ENCODE assay signal across 8 cellular contexts in genomic region chr12:64222011-64222765, GRCh38. TPM values are rescaled to one million over a fixed set of nuclear protein-coding genes. Genes with fewer than 3 reads are reported as not detected.
DNase-seq lines count a peak whose midpoint lies in the region; ATAC-seq and TF ChIP-seq lines count a peak whose summit lies in the region.

TSS of gene KICS2 (minus strand) at chr12:64222296. CDS start at chr12:64222237, 59 bp downstream.

- peak within 1 kb of the TSS; percentile 92; the same call in 1 of the 2 replicates for H2BK20ac ChIP-seq in IMR-90 (ENCODE audit: low read depth, low read length)

- H4K91ac ChIP-seq in IMR-90 (ENCODE audit: insufficient read depth, low read depth, low read length), result peak within 1 kb of the TSS; percentile 81

- no peaks in the 10 kb centered on the region; the same call in 1 of the 2 replicates for H3K4me1 ChIP-seq in IMR-90 (ENCODE audit: control insufficient read depth, insufficient read depth, low read length)
- peaks cover 24% of the 10 kb centered on the region for H3K4me1 ChIP-seq in OCI-LY7 (ENCODE audit: insufficient read depth, low read length, poor library complexity, severe bottlenecking)

- peak within 1 kb of the TSS; percentile 32 to 93 for H4K8ac ChIP-seq in IMR-90 (ENCODE audit: low read depth in 2 of 2, low read length in 2 of 2)

- CTCF ChIA-PET in IMR-90 (lab: Yijun Ruan, JAX), result interaction anchor here (0.6 to 1.1 kb wide), 3 partner anchors 28 to 217 kb away, joined by 3 read pairs; no protein-coding TSS in a partner anchor
- CTCF ChIA-PET in OCI-LY7 (lab: Charles Lee; ENCODE audit: unreplicated experiment), result no interaction called here

- peak within 1 kb of the TSS; percentile 97 for H2AK9ac ChIP-seq in IMR-90 (replicated peaks; ENCODE audit: low read depth, low read length, poor library complexity)

- POLR2A ChIA-PET in IMR-90 (lab: Charles Lee; ENCODE audit: unreplicated experiment), result interaction anchor here (0.6 kb wide), 1 partner anchor 164 kb away, joined by 3 read pairs; no protein-coding TSS in a partner anchor
- POLR2A ChIA-PET in OCI-LY7 (lab: Charles Lee), result interaction anchor here (0.5 to 0.7 kb wide), 3 partner anchors 166 to 1908 kb away, joined by 3 to 4 read pairs (median 3); partner anchors contain the start of gene LLPH

- H2AK5ac ChIP-seq in IMR-90 (ENCODE audit: low read depth, low read length), result peak within 1 kb of the TSS; percentile 76

- H3K9ac ChIP-seq in IMR-90 (ENCODE audit: low read depth, low read length), result peak within 1 kb of the TSS; percentile 71

- in situ Hi-C loops in IMR-90 (cut with MboI; ENCODE audit: low sequenced_read_pairs), result no loop called here

- BruUV-seq in IMR-90 (replicated peaks; lab: Mats Ljungman, UMichigan) (no TSS peak), OCI-LY7 (replicated peaks; lab: Mats Ljungman, UMichigan) (no TSS peak)

- H3K79me1 ChIP-seq in IMR-90 (ENCODE audit: low read depth in 1 of 2, low read length in 2 of 2), result peaks cover 2 to 17% of the 10 kb centered on the region in 2 experiments; a peak in 3 of 4 replicates

- H3K14ac ChIP-seq in IMR-90 (replicated peaks; ENCODE audit: low read depth, low read length), result peak within 1 kb of the TSS; percentile 96

- peak within 1 kb of the TSS; percentile 79; the same call in 2 of the 3 replicates for H2BK15ac ChIP-seq in IMR-90 (ENCODE audit: low read depth, low read length)

- DNase-seq in DMS153 (lab: John Stamatoyannopoulos, UW), result peak; percentile 86
- peak; percentile 93 for DNase-seq in IMR-90
- DNase-seq in OCI-LY7 (ENCODE audit: low spot score), result peak; percentile 96
- peak; percentile 91 for DNase-seq in activated T-cell treated with anti-CD3 and anti-CD28 coated beads for 4 hours
- peak; percentile 59 for DNase-seq in epithelial cell of proximal tubule (ENCODE audit: low read depth)
- peak; percentile 94 for DNase-seq in mucosa of gallbladder (ENCODE audit: low spot score)
- peak; percentile 84 for DNase-seq in stimulated activated CD8-positive, alpha-beta memory T cell treated with anti-CD3 and anti-CD28 coated beads, Interleukin-4, amount 100 ng/mL, for 24 hours (ENCODE audit: low read depth)

- H3K9me1 ChIP-seq in IMR-90 (ENCODE audit: insufficient read depth, low read length), result peaks cover 3% of the 10 kb centered on the region; the same call in 1 of the 2 replicates

- 1% methylated on average over 46 of the region's 56 CpGs; no CpG with 5 or more reads in 1 of the 2 experiments for WGBS in IMR-90 (ENCODE audit: extremely low coverage in 2 of 2, insufficient read length in 1 of 2), 2 experiments

- intact Hi-C loops in IMR-90 (cut with micrococcal nuclease) (loop anchor here (10.0 kb wide), 2 partner anchors 107 to 1933 kb away; no protein-coding TSS in a partner anchor), OCI-LY7 (cut with micrococcal nuclease; ENCODE audit: unreplicated experiment) (loop anchor here (2.0 kb wide), 1 partner anchor 183 kb away; the partner anchor contains the start of gene XPOT)

- 0 out of 2 replicates have a peak, but pooled peaks have one; percentile 2 for TF ChIP-seq CTCF in IMR-90 (conservative IDR thresholded peaks at IDR 0.05; ENCODE audit: low read depth, low read length)
- TF ChIP-seq CTCF in OCI-LY7 (conservative IDR thresholded peaks at IDR 0.05; ENCODE audit: low read length), result no peak
- TF ChIP-seq CTCF in epithelial cell of proximal tubule (conservative IDR thresholded peaks at IDR 0.05; ENCODE audit: low read depth, low read length), result no peak

- H3K36me3 ChIP-seq in IMR-90 (ENCODE audit: control insufficient read depth, insufficient read depth, low read length) (no peaks in the 10 kb centered on the region), OCI-LY7 (ENCODE audit: insufficient read depth, low read length) (no peaks in the 10 kb centered on the region)

- peak within 1 kb of the TSS; percentile 87 for H4K5ac ChIP-seq in IMR-90 (ENCODE audit: low read depth, low read length)

- no peaks in the 10 kb centered on the region for H3K27me3 ChIP-seq in IMR-90 (ENCODE audit: control insufficient read depth, insufficient read depth, low read length)

- peak within 1 kb of the TSS; percentile 56 for H3K18ac ChIP-seq in IMR-90 (ENCODE audit: low read depth, low read length)

- H3K4me2 ChIP-seq in IMR-90 (ENCODE audit: low read depth, low read length) (peak within 1 kb of the TSS; percentile 91), OCI-LY7 (ENCODE audit: low read length) (peak within 1 kb of the TSS; percentile 85)

- no peaks in the 10 kb centered on the region for H3K9me2 ChIP-seq in OCI-LY7 (ENCODE audit: insufficient read depth, low read length)

- H2BK5ac ChIP-seq in IMR-90 (ENCODE audit: low read depth, low read length, poor library complexity, severe bottlenecking), result peak within 1 kb of the TSS; percentile 61

- H4K20me1 ChIP-seq in IMR-90 (ENCODE audit: insufficient read depth, low read length) (no peaks in the 10 kb centered on the region), OCI-LY7 (ENCODE audit: insufficient read depth, low read length) (no peaks in the 10 kb centered on the region)

- peak within 1 kb of the TSS; percentile 91 for H3K4ac ChIP-seq in IMR-90 (ENCODE audit: low read depth, low read length)

- H2AFZ ChIP-seq in IMR-90 (replicated peaks; ENCODE audit: low read length, poor library complexity), result peak within 1 kb of the TSS; percentile 98
- H2AFZ ChIP-seq in OCI-LY7 (ENCODE audit: low read length), result peak within 1 kb of the TSS; percentile 98

- H3K9me3 ChIP-seq in IMR-90 (ENCODE audit: control insufficient read depth, insufficient read depth, low read length), result no peaks in the 10 kb centered on the region
- H3K9me3 ChIP-seq in OCI-LY7 (ENCODE audit: low read length), result no peaks in the 10 kb centered on the region

- H3K4me3 ChIP-seq in IMR-90 (ENCODE audit: insufficient read depth, low read depth, low read length) (peak within 1 kb of the TSS; percentile 67), OCI-LY7 (ENCODE audit: low read depth, low read length, poor library complexity, severe bottlenecking) (peak within 1 kb of the TSS; percentile 85), epithelial cell of proximal tubule (ENCODE audit: low read depth, low read length) (peak within 1 kb of the TSS; percentile 94)

- H2BK120ac ChIP-seq in IMR-90 (ENCODE audit: low read depth, low read length), result peak within 1 kb of the TSS; percentile 98

- dilution Hi-C loops in IMR-90 (cut with HindIII; ENCODE audit: low sequenced_read_pairs, unreplicated experiment), result no loop called here

- peak within 1 kb of the TSS; percentile 89 for H3K23ac ChIP-seq in IMR-90 (ENCODE audit: low read depth, low read length)

- H3K27ac ChIP-seq in IMR-90 (ENCODE audit: insufficient read depth, low read length), result peak within 1 kb of the TSS; percentile 77
- H3K27ac ChIP-seq in OCI-LY7 (ENCODE audit: low read depth, low read length, poor library complexity, severe bottlenecking), result peak within 1 kb of the TSS; percentile 42

- peak within 1 kb of the TSS; percentile 78; the same call in 1 of the 2 replicates for H3K56ac ChIP-seq in IMR-90 (ENCODE audit: extremely low read depth, insufficient read depth, low read length)

- peaks cover 24% of the 10 kb centered on the region for H3K79me2 ChIP-seq in OCI-LY7 (ENCODE audit: insufficient read depth, low read depth, low read length)

- ATAC-seq in GM21529 (IDR thresholded peaks at IDR 0.05; ENCODE audit: unreplicated experiment), result peak; percentile 93
- ATAC-seq in IMR-90 (ENCODE audit: low read depth), result peak; percentile 93

- TF ChIP-seq POLR2A in IMR-90 (IDR thresholded peaks at IDR 0.05; ENCODE audit: low read depth, low read length), result peak; percentile 87

- no peak; the same call in none of the 2 replicates for TF ChIP-seq RAD21 in IMR-90 (IDR thresholded peaks at IDR 0.05; ENCODE audit: low read length)

TF ChIP-seq in IMR-90, 13 proteins besides CTCF, POLR2A, EP300 and RAD21 (continues in another document):
- TF ChIP-seq CEBPB (IDR thresholded peaks at IDR 0.05; ENCODE audit: low read depth, low read length) (no peak), RCOR1 (IDR thresholded peaks at IDR 0.05; ENCODE audit: insufficient replicate concordance, low read length) (no peak), SMC3 (IDR thresholded peaks at IDR 0.05; ENCODE audit: low read depth, low read length) (no peak), BHLHE40 (IDR thresholded peaks at IDR 0.05; ENCODE audit: low read depth, low read length) (peak; percentile 45; the same call in 1 of the 2 replicates), MAFK (IDR thresholded peaks at IDR 0.05; ENCODE audit: low read depth, low read length) (no peak), FOS (IDR thresholded peaks at IDR 0.05; ENCODE audit: low read depth, low read length) (0 out of 2 replicates have a peak, but pooled peaks have one; percentile 8), NFE2L2 (IDR thresholded peaks at IDR 0.05; ENCODE audit: low read depth, low read length) (no peak), MXI1 (IDR thresholded peaks at IDR 0.05; ENCODE audit: borderline replicate concordance, low read depth, low read length) (peak; percentile 99), MAZ (IDR thresholded peaks at IDR 0.05; ENCODE audit: borderline replicate concordance, low read depth, low read length) (no peak; the same call in 1 of the 2 replicates)
- TF ChIP-seq, protein P1, sequence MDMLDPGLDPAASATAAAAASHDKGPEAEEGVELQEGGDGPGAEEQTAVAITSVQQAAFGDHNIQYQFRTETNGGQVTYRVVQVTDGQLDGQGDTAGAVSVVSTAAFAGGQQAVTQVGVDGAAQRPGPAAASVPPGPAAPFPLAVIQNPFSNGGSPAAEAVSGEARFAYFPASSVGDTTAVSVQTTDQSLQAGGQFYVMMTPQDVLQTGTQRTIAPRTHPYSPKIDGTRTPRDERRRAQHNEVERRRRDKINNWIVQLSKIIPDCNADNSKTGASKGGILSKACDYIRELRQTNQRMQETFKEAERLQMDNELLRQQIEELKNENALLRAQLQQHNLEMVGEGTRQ (IDR thresholded peaks at IDR 0.05; ENCODE audit: low read depth, low read length), result peak; percentile 91
- TF ChIP-seq, protein P2, sequence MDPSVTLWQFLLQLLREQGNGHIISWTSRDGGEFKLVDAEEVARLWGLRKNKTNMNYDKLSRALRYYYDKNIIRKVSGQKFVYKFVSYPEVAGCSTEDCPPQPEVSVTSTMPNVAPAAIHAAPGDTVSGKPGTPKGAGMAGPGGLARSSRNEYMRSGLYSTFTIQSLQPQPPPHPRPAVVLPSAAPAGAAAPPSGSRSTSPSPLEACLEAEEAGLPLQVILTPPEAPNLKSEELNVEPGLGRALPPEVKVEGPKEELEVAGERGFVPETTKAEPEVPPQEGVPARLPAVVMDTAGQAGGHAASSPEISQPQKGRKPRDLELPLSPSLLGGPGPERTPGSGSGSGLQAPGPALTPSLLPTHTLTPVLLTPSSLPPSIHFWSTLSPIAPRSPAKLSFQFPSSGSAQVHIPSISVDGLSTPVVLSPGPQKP (IDR thresholded peaks at IDR 0.05; ENCODE audit: borderline replicate concordance, low read depth, low read length), result no peak

RNA-seq across cellular contexts. Expression of gene KICS2, which starts in this region (rescaled TPM):
- total RNA-seq in IMR-90 (2012; rRNA removed) (5.6 and 6.1 TPM in 2 replicates), OCI-LY7 (2022) (20.4 and 22.2 TPM in 2 replicates), epithelial cell of proximal tubule (4.8 and 5.5 TPM in 2 replicates), mucosa of gallbladder (6.8 TPM)
- 2.3 and 2.4 TPM in 2 replicates for polyA plus RNA-seq in IMR-90 (2012; rRNA removed)
- polyA plus RNA-seq in IMR-90 (2012; cell fraction: cytosol; rRNA removed), result 1.5 and 3.0 TPM in 2 replicates
- polyA plus RNA-seq in IMR-90 (2012; cell fraction: nucleus; rRNA removed; ENCODE audit: low replicate concordance), result 1.5 and 2.2 TPM in 2 replicates
- 16.2 and 20.6 TPM in 2 replicates for total RNA-seq in OCI-LY7 (2014; rRNA removed; shearing (Covaris generic))

Comparison
In these comparisons a context has a peak if more than half of its experiments do, and no peak if none do; other contexts are left out.
1. Peak in every context shown above with its lines: DNase-seq, ATAC-seq, H3K4me3 ChIP-seq and H3K27ac ChIP-seq.